In genomic region chr14:24688030-24688658, GRCh38 we compare ENCODE assay signal across 1 cellular context.
A peak's percentile ranks its signal among the peaks of the same experiment; 100 is the strongest.
TF ChIP-seq lines count a peak whose summit lies in the region.

No MANE protein-coding gene starts in this region.

TF ChIP-seq in K562, 482 proteins besides CTCF, POLR2A, EP300 and RAD21 (continued from another document and continues in another):
- TF ChIP-seq ZNF407 (IDR thresholded peaks at IDR 0.05; ENCODE audit: low read depth) = peak; percentile 69; the same call in 1 of the 2 replicates
- peak; percentile 91 for TF ChIP-seq CBFA2T3 (IDR thresholded peaks at IDR 0.05)
- TF ChIP-seq DMBX1 (CRISPR knock-in tag; IDR thresholded peaks at IDR 0.05; ENCODE audit: borderline replicate concordance) = 0 out of 2 replicates have a peak, but pooled peaks have one; percentile 32
- TF ChIP-seq, protein P1, sequence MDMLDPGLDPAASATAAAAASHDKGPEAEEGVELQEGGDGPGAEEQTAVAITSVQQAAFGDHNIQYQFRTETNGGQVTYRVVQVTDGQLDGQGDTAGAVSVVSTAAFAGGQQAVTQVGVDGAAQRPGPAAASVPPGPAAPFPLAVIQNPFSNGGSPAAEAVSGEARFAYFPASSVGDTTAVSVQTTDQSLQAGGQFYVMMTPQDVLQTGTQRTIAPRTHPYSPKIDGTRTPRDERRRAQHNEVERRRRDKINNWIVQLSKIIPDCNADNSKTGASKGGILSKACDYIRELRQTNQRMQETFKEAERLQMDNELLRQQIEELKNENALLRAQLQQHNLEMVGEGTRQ (CRISPR knock-in tag; IDR thresholded peaks at IDR 0.05) = no peak
- TF ChIP-seq HDAC3 (IDR thresholded peaks at IDR 0.05; ENCODE audit: borderline replicate concordance, partially characterized antibody) = peak; percentile 44
- TF ChIP-seq BMI1 (IDR thresholded peaks at IDR 0.05; ENCODE audit: low read length) = no peak
- TF ChIP-seq FOXM1 (IDR thresholded peaks at IDR 0.05; ENCODE audit: low read depth) = peak; percentile 70; the same call in 1 of the 2 replicates
- no peak for TF ChIP-seq FOXM1 (CRISPR knock-in tag; IDR thresholded peaks at IDR 0.05; ENCODE audit: low read depth)
- peak; percentile 80 for TF ChIP-seq CCNT2 (IDR thresholded peaks at IDR 0.05; ENCODE audit: borderline replicate concordance, extremely low read depth, insufficient read length, low read depth, low read length)
- TF ChIP-seq CREB3 (tag; conservative IDR thresholded peaks at IDR 0.05; ENCODE audit: low read depth) = peak; percentile 40; the same call in 1 of the 2 replicates
- no peak for TF ChIP-seq NR2C2 (CRISPR knock-in tag; IDR thresholded peaks at IDR 0.05)
- TF ChIP-seq NR2C2 (tag; IDR thresholded peaks at IDR 0.05) = 0 out of 2 replicates have a peak, but pooled peaks have one; percentile 12
- TF ChIP-seq CHAMP1 (IDR thresholded peaks at IDR 0.05) = 0 out of 2 replicates have a peak, but pooled peaks have one; percentile 36
- 0 out of 2 replicates have a peak, but pooled peaks have one; percentile 39 for TF ChIP-seq ZNF197 (CRISPR knock-in tag; IDR thresholded peaks at IDR 0.05; ENCODE audit: low read depth)
- peak in 1 of 2 experiments; percentile 37; a peak in 1 of 4 replicates for TF ChIP-seq TBL1XR1 (IDR thresholded peaks at IDR 0.05; ENCODE audit: low read length in 2 of 2)
- no peak for TF ChIP-seq RBM25 (IDR thresholded peaks at IDR 0.05; ENCODE audit: low read depth, low read length, severe bottlenecking)
- TF ChIP-seq NCOA2 (IDR thresholded peaks at IDR 0.05; ENCODE audit: partially characterized antibody in 2 of 2) = no peak
- no peak for TF ChIP-seq HNRNPLL (IDR thresholded peaks at IDR 0.05; ENCODE audit: low read depth, low read length, poor library complexity, severe bottlenecking)
- TF ChIP-seq, protein P2, sequence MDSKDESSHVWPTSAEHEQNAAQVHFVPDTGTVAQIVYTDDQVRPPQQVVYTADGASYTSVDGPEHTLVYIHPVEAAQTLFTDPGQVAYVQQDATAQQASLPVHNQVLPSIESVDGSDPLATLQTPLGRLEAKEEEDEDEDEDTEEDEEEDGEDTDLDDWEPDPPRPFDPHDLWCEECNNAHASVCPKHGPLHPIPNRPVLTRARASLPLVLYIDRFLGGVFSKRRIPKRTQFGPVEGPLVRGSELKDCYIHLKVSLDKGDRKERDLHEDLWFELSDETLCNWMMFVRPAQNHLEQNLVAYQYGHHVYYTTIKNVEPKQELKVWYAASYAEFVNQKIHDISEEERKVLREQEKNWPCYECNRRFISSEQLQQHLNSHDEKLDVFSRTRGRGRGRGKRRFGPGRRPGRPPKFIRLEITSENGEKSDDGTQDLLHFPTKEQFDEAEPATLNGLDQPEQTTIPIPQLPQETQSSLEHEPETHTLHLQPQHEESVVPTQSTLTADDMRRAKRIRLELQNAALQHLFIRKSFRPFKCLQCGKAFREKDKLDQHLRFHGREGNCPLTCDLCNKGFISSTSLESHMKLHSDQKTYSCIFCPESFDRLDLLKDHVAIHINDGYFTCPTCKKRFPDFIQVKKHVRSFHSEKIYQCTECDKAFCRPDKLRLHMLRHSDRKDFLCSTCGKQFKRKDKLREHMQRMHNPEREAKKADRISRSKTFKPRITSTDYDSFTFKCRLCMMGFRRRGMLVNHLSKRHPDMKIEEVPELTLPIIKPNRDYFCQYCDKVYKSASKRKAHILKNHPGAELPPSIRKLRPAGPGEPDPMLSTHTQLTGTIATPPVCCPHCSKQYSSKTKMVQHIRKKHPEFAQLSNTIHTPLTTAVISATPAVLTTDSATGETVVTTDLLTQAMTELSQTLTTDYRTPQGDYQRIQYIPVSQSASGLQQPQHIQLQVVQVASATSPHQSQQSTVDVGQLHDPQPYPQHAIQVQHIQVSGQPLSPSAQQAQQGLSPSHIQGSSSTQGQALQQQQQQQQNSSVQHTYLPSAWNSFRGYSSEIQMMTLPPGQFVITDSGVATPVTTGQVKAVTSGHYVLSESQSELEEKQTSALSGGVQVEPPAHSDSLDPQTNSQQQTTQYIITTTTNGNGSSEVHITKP (IDR thresholded peaks at IDR 0.05; ENCODE audit: partially characterized antibody) = no peak
- peak; percentile 69 for TF ChIP-seq HMGN3 (IDR thresholded peaks at IDR 0.05; ENCODE audit: borderline replicate concordance, extremely low read depth, insufficient read length, low read depth, low read length)
- TF ChIP-seq ZNF639 (CRISPR knock-in tag; conservative IDR thresholded peaks at IDR 0.05 in 1 of 2, IDR thresholded peaks at IDR 0.05 in 1 of 2) = 0 out of 4 replicates have a peak, but pooled peaks of 1 of the 2 experiments have one; percentile 45
- TF ChIP-seq PHB (CRISPR knock-in tag; IDR thresholded peaks at IDR 0.05) = no peak
- no peak for TF ChIP-seq RUNX1 (IDR thresholded peaks at IDR 0.05; ENCODE audit: low read depth)
- TF ChIP-seq JUND (IDR thresholded peaks at IDR 0.05; ENCODE audit: borderline replicate concordance, low read depth, low read length) = 0 out of 2 replicates have a peak, but pooled peaks have one; percentile 5
- no peak for TF ChIP-seq JUND (tag; IDR thresholded peaks at IDR 0.05; ENCODE audit: borderline replicate concordance, low read depth, low read length)
- TF ChIP-seq VEZF1 (CRISPR knock-in tag; IDR thresholded peaks at IDR 0.05) = peak; percentile 58; the same call in 1 of the 2 replicates
- TF ChIP-seq SOX6 (IDR thresholded peaks at IDR 0.05) = peak; percentile 65; the same call in 1 of the 2 replicates
- TF ChIP-seq ATF7 (IDR thresholded peaks at IDR 0.05) = peak; percentile 21; the same call in 1 of the 2 replicates
- peak; percentile 34; the same call in 1 of the 2 replicates for TF ChIP-seq PHB2 (IDR thresholded peaks at IDR 0.05; ENCODE audit: low read depth)
- peak; percentile 49; the same call in 1 of the 2 replicates for TF ChIP-seq EHMT2 (IDR thresholded peaks at IDR 0.05)
